7 cellular contexts compared by ENCODE assay signal in genomic region chr3:140753865-140754754, GRCh38.
A peak's percentile ranks its signal among the peaks of the same experiment; 100 is the strongest.
DNase-seq lines count a peak whose midpoint lies in the region; ATAC-seq, FAIRE-seq and TF ChIP-seq lines count a peak whose summit lies in the region.

No MANE protein-coding gene starts in this region.

- H3K36me3 Mint-ChIP-seq in GM23338 (ENCODE audit: low read depth) = no peaks in the 10 kb centered on the region

- H3F3A ChIP-seq in GM23338 (replicated peaks; ENCODE audit: low read depth) = no peaks in the 10 kb centered on the region

- H3K27ac ChIP-seq in GM23338 (ENCODE audit: low read depth) (no peak overlapping the region), keratinocyte (ENCODE audit: control insufficient read depth, insufficient read depth, low read length) (no peak overlapping the region)

- no peaks in the 10 kb centered on the region for H3K4me1 ChIP-seq in GM23338 (ENCODE audit: insufficient read depth)
- H3K4me1 ChIP-seq in keratinocyte (ENCODE audit: control insufficient read depth, extremely low read depth, insufficient read depth, low read length) = no peaks in the 10 kb centered on the region

- no peak overlapping the region for H3K4me3 Mint-ChIP-seq in GM23338

- in situ Hi-C loops in GM13977 (cut with MboI; ENCODE audit: low pct_unique_long_range_greater_than_20kb, low sequenced_read_pairs, unreplicated experiment) = no loop called here

- H3K79me2 ChIP-seq in GM23338 (replicated peaks; ENCODE audit: insufficient read depth) = no peaks in the 10 kb centered on the region
- no peaks in the 10 kb centered on the region for H3K79me2 ChIP-seq in keratinocyte (ENCODE audit: control insufficient read depth, insufficient read depth, low read length)

- H3K9me2 ChIP-seq in GM23338 (ENCODE audit: insufficient read depth) = 0 out of 2 replicates have a peak, but pooled peaks cover 10% of the 10 kb centered on the region

- peak in 1 of 2 experiments; percentile 30; a peak in 2 of 4 replicates for TF ChIP-seq CTCF in GM23338 (conservative IDR thresholded peaks at IDR 0.05; ENCODE audit: low read depth in 2 of 2)
- no peak for TF ChIP-seq CTCF in keratinocyte (optimal IDR thresholded peaks at IDR 0.05 in 1 of 3, IDR thresholded peaks at IDR 0.05 in 1 of 3, conservative IDR thresholded peaks at IDR 0.05 in 1 of 3; ENCODE audit: extremely low read depth in 1 of 3, insufficient read depth in 2 of 3, low read length in 3 of 3)
- TF ChIP-seq CTCF in GM13977 (IDR thresholded peaks at IDR 0.05; ENCODE audit: extremely low read depth, insufficient read depth, missing control alignments) = no peak

- ATAC-seq in GM18873 (IDR thresholded peaks at IDR 0.05; ENCODE audit: low FRiP score, unreplicated experiment) (peak; percentile 69), GM23338 (peak; percentile 58; the same call in 2 of the 3 replicates), GM19351 (IDR thresholded peaks at IDR 0.05; ENCODE audit: unreplicated experiment) (no peak)

- peaks cover 7% of the 10 kb centered on the region for H3K27me3 Mint-ChIP-seq in GM23338 (ENCODE audit: insufficient read depth, low read depth, poor library complexity)

- H2AFZ ChIP-seq in GM23338 = no peak overlapping the region
- H2AFZ ChIP-seq in keratinocyte (ENCODE audit: control insufficient read depth, low read length) = no peak overlapping the region

- H3K4me1 Mint-ChIP-seq in GM23338 = no peaks in the 10 kb centered on the region; the same call in 2 of the 3 replicates

- H3K36me3 ChIP-seq in GM23338 (ENCODE audit: insufficient read depth) (no peaks in the 10 kb centered on the region), keratinocyte (ENCODE audit: control insufficient read depth in 2 of 2, extremely low read depth in 1 of 2, insufficient read depth in 2 of 2, low read length in 2 of 2) (no peaks in the 10 kb centered on the region)

- dilution Hi-C loops in keratinocyte (cut with MboI; ENCODE audit: extremely low pct_ligation_motif_present, low sequenced_read_pairs) = no loop called here

- H4K20me1 ChIP-seq in GM23338 (replicated peaks; ENCODE audit: insufficient read depth) = no peaks in the 10 kb centered on the region
- no peaks in the 10 kb centered on the region for H4K20me1 ChIP-seq in keratinocyte (ENCODE audit: control insufficient read depth, extremely low read depth, insufficient read depth, low read length)

- no peaks in the 10 kb centered on the region for H3K9me3 ChIP-seq in keratinocyte (ENCODE audit: control insufficient read depth, low read depth, low read length)

- H3K9me1 ChIP-seq in keratinocyte (ENCODE audit: control insufficient read depth, extremely low read depth, insufficient read depth, low read length) = no peaks in the 10 kb centered on the region

- H3K27ac Mint-ChIP-seq in GM23338 = no peak overlapping the region

- H3K4me2 ChIP-seq in GM23338 (no peak overlapping the region), keratinocyte (ENCODE audit: control insufficient read depth, extremely low read depth, insufficient read depth, low read depth, low read length) (no peak overlapping the region)

- peak; percentile 51 for FAIRE-seq in keratinocyte (lab: Jason Lieb, UNC)

- H3K9ac ChIP-seq in keratinocyte (ENCODE audit: control insufficient read depth, extremely low read depth, insufficient read depth, low read length) = no peak overlapping the region

- DNase-seq in GM23338 (ENCODE audit: low spot score) = peak; percentile 30
- peak; percentile 59 for DNase-seq in HT1080 (ENCODE audit: low read depth)
- no peak for DNase-seq in keratinocyte (ENCODE audit: low read depth, low spot score)
- DNase-seq in NCI-H1092 (lab: John Stamatoyannopoulos, UW) = no peak
- DNase-seq in GM13977 (ENCODE audit: low spot score) = no peak

- H3K27me3 ChIP-seq in GM23338 (ENCODE audit: insufficient read depth) (no peaks in the 10 kb centered on the region), keratinocyte (ENCODE audit: control insufficient read depth, extremely low read depth, insufficient read depth, low read length) (peaks cover 37% of the 10 kb centered on the region)

- H3K4me3 ChIP-seq in GM23338 (no peak overlapping the region), keratinocyte (ENCODE audit: control insufficient read depth in 2 of 3, extremely low read depth in 1 of 3, insufficient read depth in 2 of 3, low read depth in 1 of 3, low read length in 3 of 3) (no peak overlapping the region)

- no peaks in the 10 kb centered on the region for H3K9me3 Mint-ChIP-seq in GM23338

TF ChIP-seq in GM23338, 12 proteins besides CTCF, POLR2A, EP300 and RAD21:
- TF ChIP-seq EZH2phosphoT487 (IDR thresholded peaks at IDR 0.05; ENCODE audit: unreplicated experiment) = no peak
- no peak for TF ChIP-seq EZH2 (IDR thresholded peaks at IDR 0.05; ENCODE audit: low read depth, unreplicated experiment)
- no peak for TF ChIP-seq STAT1 (IDR thresholded peaks at IDR 0.05; ENCODE audit: unreplicated experiment)
- no peak for TF ChIP-seq NANOG (IDR thresholded peaks at IDR 0.05; ENCODE audit: borderline replicate concordance)
- TF ChIP-seq ZNF331 (CRISPR knock-in tag; IDR thresholded peaks at IDR 0.05; ENCODE audit: low read depth) = no peak
- TF ChIP-seq ZNF114 (CRISPR knock-in tag; IDR thresholded peaks at IDR 0.05) = no peak
- TF ChIP-seq JUNB (IDR thresholded peaks at IDR 0.05; ENCODE audit: unreplicated experiment) = no peak
- TF ChIP-seq ETS1 (IDR thresholded peaks at IDR 0.05) = no peak
- TF ChIP-seq POLR2AphosphoS5 (IDR thresholded peaks at IDR 0.05; ENCODE audit: low read depth) = no peak
TF ChIP-seq in GM23338: peak in this region for 0.

Comparison
In these comparisons a context has a peak if more than half of its experiments do, and no peak if none do; other contexts are left out.
1. DNase-seq: peak in GM23338 (single experiment) and HT1080 (single experiment); none in keratinocyte (single experiment), NCI-H1092 (single experiment) and GM13977 (single experiment).